ENCODE assay signal across 11 cellular contexts in the genomic region with DNA sequence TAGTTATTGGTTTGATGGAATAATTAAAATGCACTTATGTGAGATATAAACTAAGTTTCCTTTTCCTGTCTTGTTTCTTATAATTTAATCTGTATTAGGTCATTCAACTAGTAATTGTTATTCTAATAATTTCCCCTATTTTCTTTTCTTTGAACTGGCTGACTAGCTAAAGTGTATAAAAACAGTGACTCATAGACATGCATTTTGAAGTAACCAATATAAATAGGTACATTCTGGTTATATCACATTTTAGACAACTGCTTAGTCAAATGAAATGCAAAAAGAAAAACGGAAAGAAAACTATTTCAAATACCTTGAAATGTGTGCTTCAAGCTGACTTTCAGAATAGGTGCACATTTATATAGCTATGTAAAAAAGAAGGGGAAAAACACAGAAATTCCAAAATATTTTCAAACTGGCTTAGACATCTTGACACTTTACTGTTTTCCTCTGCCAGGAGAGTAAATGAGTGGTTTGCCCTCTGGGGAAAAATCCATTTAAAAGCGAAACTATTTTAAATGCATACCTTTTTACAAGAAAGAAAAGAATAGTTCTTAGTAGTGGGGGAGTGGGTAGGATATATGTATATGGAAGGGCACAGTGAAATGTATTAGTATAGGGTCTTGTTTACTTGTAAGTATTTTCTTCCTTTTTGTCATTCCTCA. TPM values are rescaled to one million over a fixed set of nuclear protein-coding genes. Genes with fewer than 3 reads are reported as not detected.
DNase-seq lines count a peak whose midpoint lies in the region; ATAC-seq and TF ChIP-seq lines count a peak whose summit lies in the region.
"Had no signal": no experiment of that assay in that cellular context is flagged by ENCODE, and none has a peak within 500 bp of the region (broad histone marks: within the 10 kb centered on the region; RNA-seq: fewer than 3 reads in every experiment).

No MANE protein-coding gene starts in this region.

- H3K27ac ChIP-seq in SK-N-MC (peak overlapping the region; percentile 90), epithelial cell of prostate (peak overlapping the region; percentile 78)
- no peak overlapping the region for H3K27ac ChIP-seq in CD8-positive, alpha-beta T cell (ENCODE audit: low read depth, low read length)

- peak overlapping the region; percentile 24 for H3K9ac ChIP-seq in SK-N-MC (ENCODE audit: insufficient read length)

- no peak for TF ChIP-seq CTCF in CD8-positive, alpha-beta T cell (IDR thresholded peaks at IDR 0.05)

- H3K27me3 ChIP-seq in CD8-positive, alpha-beta T cell (ENCODE audit: insufficient read depth, low read length): no peaks in the 10 kb centered on the region

- peak overlapping the region; percentile 57 for H3K4me3 ChIP-seq in SK-N-MC
- H3K4me3 ChIP-seq in CD8-positive, alpha-beta T cell (ENCODE audit: low read depth, low read length): no peak overlapping the region

- CTCF ChIA-PET in CD8-positive, alpha-beta T cell (lab: Charles Lee): no interaction called here

- POLR2A ChIA-PET in CD8-positive, alpha-beta T cell (lab: Charles Lee): no interaction called here

- intact Hi-C loops in CD8-positive, alpha-beta T cell (cut with DNase I, micrococcal nuclease): no loop called here

- no peaks in the 10 kb centered on the region for H3K4me1 ChIP-seq in CD8-positive, alpha-beta T cell (ENCODE audit: insufficient read depth, low read length)

- no peak for DNase-seq in stimulated activated naive CD8-positive, alpha-beta T cell treated with anti-CD3 and anti-CD28 coated beads, Interleukin-15, Interleukin-2, amounts not matched to agents 100 U/mL and 50 U/mL, for 24 hours
- DNase-seq in SK-N-MC (ENCODE audit: low read depth, low spot score): no peak
- DNase-seq in epithelial cell of prostate (ENCODE audit: low read depth, low spot score): no peak
- no peak for DNase-seq in activated effector memory CD4-positive, alpha-beta T cell treated with Interleukin-2 at 50 U/mL for 16 hours
- DNase-seq in CD8-positive, alpha-beta T cell: no peak
- no peak for DNase-seq in HK-2 (ENCODE audit: unreplicated experiment)
- DNase-seq: activated gamma-delta T cell, GDM1, NCI-H446 had no signal

- H3K4me1 Mint-ChIP-seq in stimulated activated naive CD8-positive, alpha-beta T cell treated with anti-CD3 and anti-CD28 coated beads, Interleukin-15, Interleukin-2, amounts not matched to agents 100 ng/mL and 50 ng/mL, for 24 hours (ENCODE audit: low read depth): peaks cover 62% of the 10 kb centered on the region
- peaks cover 3% of the 10 kb centered on the region for H3K4me1 Mint-ChIP-seq in CD8-positive, alpha-beta T cell (ENCODE audit: low read depth)

- peaks cover 40% of the 10 kb centered on the region for H3K36me3 Mint-ChIP-seq in stimulated activated naive CD8-positive, alpha-beta T cell treated with anti-CD3 and anti-CD28 coated beads, Interleukin-15, Interleukin-2, amounts not matched to agents 100 ng/mL and 50 ng/mL, for 24 hours (ENCODE audit: low read depth)
- H3K36me3 Mint-ChIP-seq in CD8-positive, alpha-beta T cell: no peaks in the 10 kb centered on the region

- no peaks in the 10 kb centered on the region for H3K9me3 ChIP-seq in SK-N-MC (ENCODE audit: low read depth, low read length)
- no peaks in the 10 kb centered on the region for H3K9me3 ChIP-seq in CD8-positive, alpha-beta T cell (ENCODE audit: low read length)

- H3K27me3 Mint-ChIP-seq in stimulated activated naive CD8-positive, alpha-beta T cell treated with anti-CD3 and anti-CD28 coated beads, Interleukin-15, Interleukin-2, amounts not matched to agents 100 ng/mL and 50 ng/mL, for 24 hours: no peaks in the 10 kb centered on the region
- no peaks in the 10 kb centered on the region for H3K27me3 Mint-ChIP-seq in CD8-positive, alpha-beta T cell (ENCODE audit: low read depth)

- H3K36me3 ChIP-seq in SK-N-MC (ENCODE audit: insufficient read depth, low read length): peaks cover 5% of the 10 kb centered on the region; the same call in 1 of the 2 replicates
- H3K36me3 ChIP-seq in CD8-positive, alpha-beta T cell (ENCODE audit: insufficient read depth, low read length): no peaks in the 10 kb centered on the region

- H3K9me3 Mint-ChIP-seq in stimulated activated naive CD8-positive, alpha-beta T cell treated with anti-CD3 and anti-CD28 coated beads, Interleukin-15, Interleukin-2, amounts not matched to agents 100 ng/mL and 50 ng/mL, for 24 hours: peaks cover 3% of the 10 kb centered on the region
- H3K9me3 Mint-ChIP-seq in CD8-positive, alpha-beta T cell: no peaks in the 10 kb centered on the region

- ATAC-seq in stimulated activated naive CD8-positive, alpha-beta T cell treated with anti-CD3 and anti-CD28 coated beads, Interleukin-15, Interleukin-2, amounts not matched to agents 100 U/mL and 50 U/mL, for 24 hours: no peak
- ATAC-seq in CD8-positive, alpha-beta T cell: no peak
- no peak for ATAC-seq in HG03196 (IDR thresholded peaks at IDR 0.05; ENCODE audit: unreplicated experiment)

- H3K27ac Mint-ChIP-seq in stimulated activated naive CD8-positive, alpha-beta T cell treated with anti-CD3 and anti-CD28 coated beads, Interleukin-15, Interleukin-2, amounts not matched to agents 100 ng/mL and 50 ng/mL, for 24 hours: peak overlapping the region; percentile 85
- H3K27ac Mint-ChIP-seq in CD8-positive, alpha-beta T cell: no peak overlapping the region

- peak overlapping the region; percentile 17 for H3K4me3 Mint-ChIP-seq in stimulated activated naive CD8-positive, alpha-beta T cell treated with anti-CD3 and anti-CD28 coated beads, Interleukin-15, Interleukin-2, amounts not matched to agents 100 ng/mL and 50 ng/mL, for 24 hours
- no peak overlapping the region for H3K4me3 Mint-ChIP-seq in CD8-positive, alpha-beta T cell

RNA-seq across cellular contexts. Expression of a gene that starts 28.3 kb away (rescaled TPM):
- 1 to 10 TPM; 3.5 to 3.8 TPM for total RNA-seq in CD8-positive, alpha-beta T cell
